ENCODE assay signal across 8 cellular contexts in the genomic region with DNA sequence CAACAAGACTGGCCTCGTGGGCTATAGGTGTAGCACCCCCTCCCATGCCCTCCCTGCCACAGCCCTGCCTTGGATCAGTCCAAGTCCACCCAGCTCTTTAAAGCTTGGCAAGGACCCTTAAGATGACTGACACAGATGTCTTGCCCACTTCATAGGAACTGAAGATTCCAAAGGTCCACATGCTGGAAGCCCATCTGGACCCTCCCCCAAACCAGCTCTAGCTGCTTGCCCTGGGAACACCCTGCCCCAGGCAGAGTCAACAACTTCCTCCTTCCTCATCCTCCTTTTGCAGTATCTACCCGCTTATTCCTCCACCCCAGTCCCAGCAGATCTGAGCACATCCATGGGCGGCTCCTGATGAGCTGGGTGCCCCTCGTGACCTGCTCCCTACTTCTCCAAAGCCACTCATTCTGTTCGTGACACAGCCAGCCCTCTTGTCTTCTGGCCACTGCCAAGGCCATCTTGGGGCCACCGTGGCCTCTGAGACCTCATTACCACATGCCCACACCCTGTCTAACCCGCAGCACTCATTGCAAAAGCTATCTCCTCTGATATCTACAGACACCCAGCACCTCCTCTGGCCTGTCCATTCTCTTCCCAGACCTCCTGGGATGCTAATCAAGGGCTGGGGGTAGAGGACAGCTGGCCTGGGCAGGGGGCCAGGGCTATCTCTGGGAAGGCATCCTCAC. TPM values are rescaled to one million over a fixed set of nuclear protein-coding genes. Genes with fewer than 3 reads are reported as not detected.
DNase-seq lines count a peak whose midpoint lies in the region; ATAC-seq, FAIRE-seq and TF ChIP-seq lines count a peak whose summit lies in the region.

No MANE protein-coding gene starts in this region.

- intact Hi-C loops in CD4-positive, alpha-beta T cell (cut with DNase I, micrococcal nuclease): loop anchor here in 1 of 2 experiments (1.0 to 5.0 kb wide), 4 partner anchors 99 to 776 kb away; a partner anchor contains a TSS

- no peak for FAIRE-seq in small intestine (lab: Jason Lieb, UNC)

- H3K4me1 Mint-ChIP-seq in CD4-positive, alpha-beta T cell (ENCODE audit: low read depth): peaks cover 25% of the 10 kb centered on the region
- peaks cover 38% of the 10 kb centered on the region for H3K4me1 Mint-ChIP-seq in central memory CD8-positive, alpha-beta T cell

- H3K14ac ChIP-seq in neuronal stem cell (ENCODE audit: low read length): peak overlapping the region; percentile 14

- POLR2A ChIA-PET in CD4-positive, alpha-beta T cell (lab: Charles Lee): interaction anchor here (0.6 to 3.2 kb wide), 5 partner anchors 10 to 254 kb away, joined by 3 to 28 read pairs (median 4); a partner anchor contains a TSS

- H3K27ac Mint-ChIP-seq in CD4-positive, alpha-beta T cell: no peak overlapping the region
- H3K27ac Mint-ChIP-seq in central memory CD8-positive, alpha-beta T cell (ENCODE audit: low read depth): peak overlapping the region; percentile 71

- H3K9ac ChIP-seq in neuronal stem cell (ENCODE audit: low read depth, low read length, poor library complexity): no peak overlapping the region

- peak overlapping the region; percentile 41 for H2BK12ac ChIP-seq in neuronal stem cell (ENCODE audit: low read length)

- TF ChIP-seq CTCF in CD4-positive, alpha-beta T cell (IDR thresholded peaks at IDR 0.05): peak; percentile 19

- peak overlapping the region; percentile 83 for H3K4me3 Mint-ChIP-seq in CD4-positive, alpha-beta T cell
- peak overlapping the region; percentile 87 for H3K4me3 Mint-ChIP-seq in central memory CD8-positive, alpha-beta T cell

- H3K27ac ChIP-seq in CD4-positive, alpha-beta T cell (ENCODE audit: low read depth, low read length): no peak overlapping the region
- H3K27ac ChIP-seq in neuronal stem cell (replicated peaks; ENCODE audit: low read length) (no peak overlapping the region), small intestine (ENCODE audit: low read depth in 1 of 2, low read length in 1 of 2) (peak overlapping the region in 1 of 2 donors; percentile 1)

- no peak overlapping the region for H2AFZ ChIP-seq in neuronal stem cell (ENCODE audit: low read length)

- no peaks in the 10 kb centered on the region for H3K36me3 Mint-ChIP-seq in CD4-positive, alpha-beta T cell (ENCODE audit: low read depth)
- H3K36me3 Mint-ChIP-seq in central memory CD8-positive, alpha-beta T cell (ENCODE audit: insufficient read depth): peaks cover 8% of the 10 kb centered on the region

- H3K4me2 ChIP-seq in neuronal stem cell (ENCODE audit: insufficient read depth, low read length, poor library complexity, severe bottlenecking): no peak overlapping the region

- no peaks in the 10 kb centered on the region for H3K9me3 Mint-ChIP-seq in CD4-positive, alpha-beta T cell
- no peaks in the 10 kb centered on the region for H3K9me3 Mint-ChIP-seq in central memory CD8-positive, alpha-beta T cell

- H3K9me3 ChIP-seq in CD4-positive, alpha-beta T cell (ENCODE audit: control insufficient read depth, low read length): no peaks in the 10 kb centered on the region
- H3K9me3 ChIP-seq in neuronal stem cell (replicated peaks in 1 of 2; ENCODE audit: control insufficient read depth in 2 of 2, insufficient read depth in 1 of 2, low read depth in 1 of 2, low read length in 2 of 2) (no peaks in the 10 kb centered on the region), small intestine (ENCODE audit: control insufficient read depth, low read depth) (no peaks in the 10 kb centered on the region)

- H2BK15ac ChIP-seq in neuronal stem cell (ENCODE audit: low read length): peak overlapping the region; percentile 42

- no peak overlapping the region for H3K4ac ChIP-seq in neuronal stem cell (ENCODE audit: low read length)

- no peak overlapping the region for H4K91ac ChIP-seq in neuronal stem cell (ENCODE audit: low read depth, low read length, poor library complexity)

- no peak for DNase-seq in CD4-positive, alpha-beta T cell
- DNase-seq in NOMO-1 treated with dmso at 0.1 percent for 144 hours (lab: John Stamatoyannopoulos, UW; ENCODE audit: unreplicated experiment): peak; percentile 35
- DNase-seq in central memory CD8-positive, alpha-beta T cell (ENCODE audit: low spot score in 2 of 2): no peak
- no peak for DNase-seq in neuronal stem cell (ENCODE audit: low spot score)
- no peak for DNase-seq in DMS153 (lab: John Stamatoyannopoulos, UW)
- no peak for DNase-seq in small intestine
- DNase-seq in NCI-H2029 treated with DMSO at 0.1 percent for 48 hours (lab: John Stamatoyannopoulos, UW): no peak

- peak overlapping the region; percentile 35 for H3K18ac ChIP-seq in neuronal stem cell (ENCODE audit: low read length)

- no peaks in the 10 kb centered on the region for H3K27me3 Mint-ChIP-seq in CD4-positive, alpha-beta T cell
- peaks cover 10% of the 10 kb centered on the region for H3K27me3 Mint-ChIP-seq in central memory CD8-positive, alpha-beta T cell

- H2BK5ac ChIP-seq in neuronal stem cell (ENCODE audit: low read length): peak overlapping the region; percentile 93

- peak overlapping the region; percentile 99 for H2AK5ac ChIP-seq in neuronal stem cell (ENCODE audit: low read depth, low read length)

- CTCF ChIA-PET in CD4-positive, alpha-beta T cell (lab: Charles Lee): interaction anchor here (0.7 to 3.8 kb wide), 12 partner anchors 10 to 430 kb away, joined by 3 to 18 read pairs (median 4); a partner anchor contains a TSS

- H3K23ac ChIP-seq in neuronal stem cell (ENCODE audit: low read depth, low read length, poor library complexity): no peak overlapping the region

- peaks cover 4% of the 10 kb centered on the region for H3K79me1 ChIP-seq in neuronal stem cell (ENCODE audit: low read depth, low read length)

- WGBS in neuronal stem cell (ENCODE audit: extremely low coverage in 2 of 2, insufficient read length in 2 of 2, insufficient replicate concordance in 1 of 2), 2 donors: no CpG with 5 or more reads among the region's 7 CpGs
- WGBS in small intestine, 3 donors: 49 to 55% (median 53%) methylated on average over 7 of the region's 7 CpGs

- no peak overlapping the region for H2BK120ac ChIP-seq in neuronal stem cell (ENCODE audit: low read depth, low read length)

- H4K8ac ChIP-seq in neuronal stem cell (ENCODE audit: low read depth, low read length): no peak overlapping the region

- H3K27me3 ChIP-seq in CD4-positive, alpha-beta T cell (ENCODE audit: control insufficient read depth, insufficient read depth, low read length): no peaks in the 10 kb centered on the region
- H3K27me3 ChIP-seq in neuronal stem cell (ENCODE audit: control insufficient read depth in 3 of 3, insufficient read depth in 3 of 3, low read depth in 1 of 3, low read length in 3 of 3): no peaks in the 10 kb centered on the region
- no peaks in the 10 kb centered on the region for H3K27me3 ChIP-seq in small intestine (ENCODE audit: control insufficient read depth in 2 of 2, insufficient read depth in 2 of 2, low read length in 2 of 2)

- H3K4me3 ChIP-seq in neuronal stem cell (ENCODE audit: low read length in 2 of 2): no peak overlapping the region
- no peak overlapping the region for H3K4me3 ChIP-seq in small intestine (ENCODE audit: low read depth in 1 of 2, low read length in 2 of 2)

- H3K4me1 ChIP-seq in neuronal stem cell (ENCODE audit: control insufficient read depth in 2 of 2, insufficient read depth in 1 of 2, low read depth in 1 of 2, low read length in 2 of 2) (peaks cover 41 to 47% of the 10 kb centered on the region in 2 donors), small intestine (ENCODE audit: control insufficient read depth in 2 of 2, insufficient read depth in 1 of 2, low read depth in 1 of 2, low read length in 1 of 2) (peaks cover 0 to 2% of the 10 kb centered on the region in 2 donors)

- H3K36me3 ChIP-seq in neuronal stem cell (replicated peaks in 1 of 2; ENCODE audit: control insufficient read depth in 2 of 2, insufficient read depth in 2 of 2, low read length in 2 of 2) (peaks cover 0 to 3% of the 10 kb centered on the region in 2 donors), small intestine (ENCODE audit: control insufficient read depth in 2 of 2, insufficient read depth in 2 of 2, low read length in 2 of 2) (no peaks in the 10 kb centered on the region)

- ATAC-seq in CD4-positive, alpha-beta T cell (ENCODE audit: poor library complexity): no peak
- ATAC-seq in central memory CD8-positive, alpha-beta T cell (replicated peaks; ENCODE audit: extremely low read depth, poor library complexity, severe bottlenecking): no peak
- ATAC-seq in GM21423 (IDR thresholded peaks at IDR 0.05; ENCODE audit: unreplicated experiment): no peak

RNA-seq across cellular contexts. Expression of a gene that starts 2.0 kb away (rescaled TPM):
- total RNA-seq in CD4-positive, alpha-beta T cell: 1 to 10 TPM in 1 of 2 experiments, under 1 TPM in 1; 0.98 to 2.5 TPM
- 9.2 TPM for polyA plus RNA-seq in neuronal stem cell (2013, experiment 1 of 2)
- polyA plus RNA-seq in neuronal stem cell (2013, experiment 2 of 2): 8.9 TPM
- 10 to 100 TPM; 11.3 to 44.5 (median 17.0) TPM for polyA plus RNA-seq in small intestine

RNA-seq across cellular contexts. Expression of a gene that starts 5.0 kb away (rescaled TPM):
- total RNA-seq in CD4-positive, alpha-beta T cell: not detected
- polyA plus RNA-seq in neuronal stem cell (2013, experiment 1 of 2): 0.13 TPM
- polyA plus RNA-seq in neuronal stem cell (2013, experiment 2 of 2): 0.10 TPM
- polyA plus RNA-seq in small intestine: under 1 TPM in 1 of 3 donors, not detected in 2; 0.13 TPM

RNA-seq across cellular contexts. Expression of a gene that starts 36.5 kb away (rescaled TPM):
- under 1 TPM; 0.73 to 0.93 TPM for total RNA-seq in CD4-positive, alpha-beta T cell
- polyA plus RNA-seq in neuronal stem cell (2013, experiment 1 of 2): 8.2 TPM
- polyA plus RNA-seq in neuronal stem cell (2013, experiment 2 of 2): 7.8 TPM
- 10 to 100 TPM in 2 of 3 donors, 1 to 10 TPM in 1; 8.0 to 26.7 (median 11.9) TPM for polyA plus RNA-seq in small intestine

RNA-seq across cellular contexts. Expression of a gene that starts 50.9 kb away (rescaled TPM):
- 10 to 100 TPM; 74.1 to 75.5 TPM for total RNA-seq in CD4-positive, alpha-beta T cell
- 137 TPM for polyA plus RNA-seq in neuronal stem cell (2013, experiment 1 of 2)
- 134 TPM for polyA plus RNA-seq in neuronal stem cell (2013, experiment 2 of 2)
- polyA plus RNA-seq in small intestine: 100 to 1,000 TPM; 374 to 692 (median 531) TPM

RNA-seq across cellular contexts. Expression of a gene that starts 54.6 kb away (rescaled TPM):
- 100 to 1,000 TPM; 102 to 109 TPM for total RNA-seq in CD4-positive, alpha-beta T cell
- polyA plus RNA-seq in neuronal stem cell (2013, experiment 1 of 2): 179 TPM
- polyA plus RNA-seq in neuronal stem cell (2013, experiment 2 of 2): 192 TPM
- 100 to 1,000 TPM in 1 of 3 donors, 10 to 100 TPM in 2; 68.2 to 135 (median 77.8) TPM for polyA plus RNA-seq in small intestine
